In genomic region chr18:10061566-10061965, GRCh38 we compare ENCODE assay signal across 15 cellular contexts.
A peak's percentile ranks its signal among the peaks of the same experiment; 100 is the strongest.
DNase-seq lines count a peak whose midpoint lies in the region; FAIRE-seq and TF ChIP-seq lines count a peak whose summit lies in the region.
"Had no signal": no experiment of that assay in that cellular context is flagged by ENCODE, and none has a peak within 500 bp of the region (broad histone marks: within the 10 kb centered on the region; RNA-seq: fewer than 3 reads in every experiment).

No MANE protein-coding gene starts in this region.

- TF ChIP-seq POLR2A in endothelial cell of umbilical vein (IDR thresholded peaks at IDR 0.05; ENCODE audit: low read depth, low read length): no peak

- dilution Hi-C loops in endothelial cell of umbilical vein (cut with MboI; ENCODE audit: extremely low pct_ligation_motif_present, low sequenced_read_pairs): no loop called here

- H3K4me1 ChIP-seq in BLaER1 (peaks cover 73% of the 10 kb centered on the region), endothelial cell of umbilical vein (ENCODE audit: control insufficient read depth, extremely low read depth, insufficient read depth, low read length) (peaks cover 30% of the 10 kb centered on the region), MM.1S (ENCODE audit: low read length) (no peaks in the 10 kb centered on the region)
- H3K4me1 ChIP-seq: HAP-1 had no signal

- H3K9ac ChIP-seq in BLaER1: no peak overlapping the region
- no peak overlapping the region for H3K9ac ChIP-seq in endothelial cell of umbilical vein (replicated peaks; ENCODE audit: extremely low read depth, insufficient read depth, low read length)
- H3K9ac ChIP-seq in MM.1S (ENCODE audit: low read length): no peak overlapping the region

- no peaks in the 10 kb centered on the region for H3K9me1 ChIP-seq in endothelial cell of umbilical vein (replicated peaks; ENCODE audit: control insufficient read depth, extremely low read depth, insufficient read depth, low read length)

- H3K9me3 ChIP-seq in BLaER1 (no peaks in the 10 kb centered on the region; the same call in 1 of the 2 replicates), endothelial cell of umbilical vein (replicated peaks; ENCODE audit: control insufficient read depth, insufficient read depth, low read length) (no peaks in the 10 kb centered on the region), MM.1S (replicated peaks; ENCODE audit: insufficient read depth, low read length) (no peaks in the 10 kb centered on the region)
- H3K9me3 ChIP-seq: HAP-1, SJSA1 had no signal

- POLR2A ChIA-PET in endothelial cell of umbilical vein (lab: Charles Lee): no interaction called here

- CTCF ChIA-PET in endothelial cell of umbilical vein (lab: Charles Lee): no interaction called here

- intact Hi-C loops in endothelial cell of umbilical vein (cut with micrococcal nuclease): no loop called here

- H2AFZ ChIP-seq in endothelial cell of umbilical vein (ENCODE audit: low read depth, low read length) (peak overlapping the region; percentile 12), MM.1S (ENCODE audit: low read length) (no peak overlapping the region)

- H3K27me3 ChIP-seq in BLaER1 (no peaks in the 10 kb centered on the region), endothelial cell of umbilical vein (ENCODE audit: control insufficient read depth in 2 of 2, insufficient read depth in 2 of 2, low read length in 2 of 2) (no peaks in the 10 kb centered on the region), MM.1S (replicated peaks; ENCODE audit: insufficient read depth, low read length) (no peaks in the 10 kb centered on the region)
- H3K27me3 ChIP-seq: SJSA1 had no signal

- no peaks in the 10 kb centered on the region for H4K20me1 ChIP-seq in BLaER1
- H4K20me1 ChIP-seq in endothelial cell of umbilical vein (replicated peaks; ENCODE audit: control insufficient read depth, extremely low read depth, insufficient read depth, low read length): no peaks in the 10 kb centered on the region
- no peaks in the 10 kb centered on the region for H4K20me1 ChIP-seq in MM.1S (ENCODE audit: insufficient read depth, low read length)

- TF ChIP-seq CTCF in endothelial cell of umbilical vein (IDR thresholded peaks at IDR 0.05; ENCODE audit: extremely low read depth in 1 of 2, insufficient read depth in 1 of 2, low read depth in 1 of 2, low read length in 2 of 2) (no peak), MM.1S (IDR thresholded peaks at IDR 0.05; ENCODE audit: low read length) (no peak)

- H3K4me2 ChIP-seq in BLaER1: peak overlapping the region; percentile 69
- no peak overlapping the region for H3K4me2 ChIP-seq in endothelial cell of umbilical vein (ENCODE audit: insufficient read depth, low read length)
- no peak overlapping the region for H3K4me2 ChIP-seq in MM.1S (ENCODE audit: low read depth, low read length)

- H3K79me2 ChIP-seq in endothelial cell of umbilical vein (ENCODE audit: control insufficient read depth, insufficient read depth, low read length) (no peaks in the 10 kb centered on the region), MM.1S (ENCODE audit: low read length) (no peaks in the 10 kb centered on the region)

- DNase-seq in NCI-H69 (lab: John Stamatoyannopoulos, UW): peak; percentile 32
- no peak for DNase-seq in endothelial cell of umbilical vein (ENCODE audit: low read depth, low spot score)
- peak; percentile 75 for DNase-seq in retina
- no peak for DNase-seq in MM.1S
- DNase-seq in NCI-H1930 (lab: John Stamatoyannopoulos, UW): no peak
- DNase-seq in NCI-H187 treated with DMSO at 0.1 percent for 48 hours (lab: John Stamatoyannopoulos, UW): no peak
- DNase-seq: ACHN; CD4-positive, alpha-beta memory T cell; NCI-H1436 treated with DMSO at 0.1 percent for 48 hours; NCI-H446 treated with DMSO at 0.1 percent for 48 hours had no signal

- H3K9me2 ChIP-seq in MM.1S (replicated peaks; ENCODE audit: insufficient read depth, low read length): no peaks in the 10 kb centered on the region

- H3F3A ChIP-seq in MM.1S (ENCODE audit: insufficient read depth, low read length): no peaks in the 10 kb centered on the region

- BruUV-seq in endothelial cell of umbilical vein (replicated peaks; lab: Mats Ljungman, UMichigan): no TSS peak

- H3K36me3 ChIP-seq in BLaER1 (no peaks in the 10 kb centered on the region), endothelial cell of umbilical vein (ENCODE audit: control insufficient read depth in 2 of 2, extremely low read depth in 1 of 2, insufficient read depth in 2 of 2, low read length in 2 of 2) (no peaks in the 10 kb centered on the region), MM.1S (replicated peaks; ENCODE audit: insufficient read depth, low read length) (no peaks in the 10 kb centered on the region)
- H3K36me3 ChIP-seq: HAP-1, SJSA1 had no signal

- H3K4me3 ChIP-seq in BLaER1 (no peak overlapping the region), endothelial cell of umbilical vein (replicated peaks in 1 of 3; ENCODE audit: insufficient read depth in 1 of 3, low read depth in 1 of 3, low read length in 3 of 3) (no peak overlapping the region), MM.1S (ENCODE audit: low read length) (no peak overlapping the region)
- H3K4me3 ChIP-seq: HAP-1, SJSA1 had no signal

- H3K27ac ChIP-seq in BLaER1: no peak overlapping the region
- no peak overlapping the region for H3K27ac ChIP-seq in endothelial cell of umbilical vein (ENCODE audit: insufficient read depth, low read depth, low read length)
- no peak overlapping the region for H3K27ac ChIP-seq in MM.1S (ENCODE audit: low read length)
- H3K27ac ChIP-seq: SJSA1 had no signal

- no peak for FAIRE-seq in endothelial cell of umbilical vein (lab: Jason Lieb, UNC)
- FAIRE-seq: G401.6, GM12891 had no signal

TF ChIP-seq in endothelial cell of umbilical vein, 7 proteins besides CTCF, POLR2A, EP300 and RAD21:
- TF ChIP-seq GATA2 (IDR thresholded peaks at IDR 0.05; ENCODE audit: insufficient read depth, insufficient read length, low read depth, low read length) (no peak), POLR2AphosphoS5 (IDR thresholded peaks at IDR 0.05; ENCODE audit: insufficient read depth, low read depth, low read length) (no peak), MAX (IDR thresholded peaks at IDR 0.05; ENCODE audit: insufficient read depth, insufficient read length) (no peak), FOS (IDR thresholded peaks at IDR 0.05; ENCODE audit: borderline replicate concordance, insufficient read depth, low read length) (no peak), MYC (IDR thresholded peaks at IDR 0.05; ENCODE audit: low read depth, low read length) (no peak), EZH2 (IDR thresholded peaks at IDR 0.05; ENCODE audit: borderline replicate concordance, low read depth, low read length, severe bottlenecking) (no peak)

Comparison
In these comparisons a context has a peak if more than half of its experiments do, and no peak if none do; other contexts are left out.
1. DNase-seq: peak in NCI-H69 (single experiment) and retina (single experiment); none in endothelial cell of umbilical vein (single experiment), MM.1S (single experiment), NCI-H1930 (0 of 2) and NCI-H187 treated with DMSO at 0.1 percent for 48 hours (single experiment).